ENCODE assay signal across 20 cellular contexts in genomic region chrX:29275928-29276327, GRCh38.
DNase-seq lines count a peak whose midpoint lies in the region; ATAC-seq, FAIRE-seq and TF ChIP-seq lines count a peak whose summit lies in the region.
"Had no signal": no experiment of that assay in that cellular context is flagged by ENCODE, and none has a peak within 500 bp of the region (broad histone marks: within the 10 kb centered on the region; RNA-seq: fewer than 3 reads in every experiment).

No MANE protein-coding gene starts in this region.

- intact Hi-C loops in HepG2 (cut with micrococcal nuclease; ENCODE audit: unreplicated experiment) (no loop called here), right lobe of liver (cut with DNase I) (no loop called here)

- TF ChIP-seq EP300 in HepG2 (IDR thresholded peaks at IDR 0.05; ENCODE audit: low read depth in 2 of 2, low read length in 2 of 2), result no peak
- no peak for TF ChIP-seq EP300 in HepG2 (CRISPR knock-in tag; IDR thresholded peaks at IDR 0.05; ENCODE audit: borderline replicate concordance)

- no peak overlapping the region for H3K4me2 ChIP-seq in HepG2 (ENCODE audit: low read depth, low read length)
- H3K4me2 ChIP-seq: A549; BLaER1 treated with 17β-estradiol and CSF1 and Interleukin-3, amounts not matched to agents 10 nM and 100 nM had no signal

- TF ChIP-seq POLR2A in HepG2 (IDR thresholded peaks at IDR 0.05; ENCODE audit: insufficient read depth in 1 of 2, low read depth in 2 of 2, low read length in 2 of 2) (no peak), right lobe of liver (IDR thresholded peaks at IDR 0.05) (no peak)

- no peaks in the 10 kb centered on the region for H3K36me3 ChIP-seq in liver (ENCODE audit: control insufficient read depth in 4 of 4, insufficient read depth in 3 of 4, low read depth in 1 of 4, low read length in 3 of 4)
- no peaks in the 10 kb centered on the region for H3K36me3 ChIP-seq in HepG2 (replicated peaks in 1 of 2; ENCODE audit: control insufficient read depth in 1 of 2, insufficient read depth in 2 of 2, low read length in 2 of 2)
- H3K36me3 ChIP-seq in right lobe of liver, result no peaks in the 10 kb centered on the region
- H3K36me3 ChIP-seq: BLaER1 treated with 17β-estradiol and CSF1 and Interleukin-3, amounts not matched to agents 10 nM and 100 nM had no signal

- POLR2A ChIA-PET in HepG2 (lab: Yijun Ruan, JAX), result no interaction called here

- DNase-seq in HepG2 (ENCODE audit: low spot score) (no peak), right lobe of liver (no peak)
- DNase-seq: AML-193; Caco-2; Calu3; CD4-positive, alpha-beta T cell; CD8-positive, alpha-beta T cell; DMS79 treated with DMSO at 0.1 percent for 48 hours; GF-D8 had no signal

- no peak overlapping the region for H2AFZ ChIP-seq in HepG2 (ENCODE audit: low read length)

- H3K4me1 ChIP-seq in liver (ENCODE audit: control insufficient read depth in 4 of 4, insufficient read depth in 4 of 4, low read length in 3 of 4), result peaks cover 0 to 13% (median 9%) of the 10 kb centered on the region in 4 donors
- no peaks in the 10 kb centered on the region for H3K4me1 ChIP-seq in HepG2 (ENCODE audit: insufficient read depth, low read length)
- peaks cover 0 to 8% (median 3%) of the 10 kb centered on the region in 4 donors for H3K4me1 ChIP-seq in right lobe of liver
- H3K4me1 ChIP-seq: A549, Caco-2 had no signal

- no peaks in the 10 kb centered on the region for H3K9me3 ChIP-seq in liver (ENCODE audit: control insufficient read depth in 4 of 4, low read length in 3 of 4)
- no peaks in the 10 kb centered on the region for H3K9me3 ChIP-seq in HepG2 (ENCODE audit: low read length)
- no peaks in the 10 kb centered on the region for H3K9me3 ChIP-seq in right lobe of liver
- H3K9me3 ChIP-seq: A549; BLaER1 treated with 17β-estradiol and CSF1 and Interleukin-3, amounts not matched to agents 10 nM and 100 nM; Caco-2 had no signal

- TF ChIP-seq RAD21 in liver (IDR thresholded peaks at IDR 0.05), result peak in 1 of 2 donors; percentile 17
- no peak for TF ChIP-seq RAD21 in HepG2 (CRISPR knock-in tag; IDR thresholded peaks at IDR 0.05)

- CTCF ChIA-PET in HepG2 (lab: Yijun Ruan, JAX; ENCODE audit: low intra/inter-chr PET ratio, low total read pairs), result no interaction called here

- BruUV-seq in HepG2 (replicated peaks; lab: Mats Ljungman, UMichigan), result no TSS peak

- in situ Hi-C loops in HepG2 (cut with HindIII; ENCODE audit: extremely low pct_ligation_motif_present, low pct_unique_long_range_greater_than_20kb), result no loop called here

- FAIRE-seq in HepG2 (lab: Jason Lieb, UNC), result no peak
- FAIRE-seq: D721Med, G401.6, GM12891, GM19239 had no signal

- H3K9ac ChIP-seq in liver (ENCODE audit: low read depth in 1 of 2, low read length in 2 of 2) (no peak overlapping the region), HepG2 (ENCODE audit: insufficient read depth, low read depth, low read length) (no peak overlapping the region)
- H3K9ac ChIP-seq: BLaER1 treated with 17β-estradiol and CSF1 and Interleukin-3, amounts not matched to agents 10 nM and 100 nM had no signal

- TF ChIP-seq CTCF in liver (IDR thresholded peaks at IDR 0.05; ENCODE audit: low read depth, low read length, missing input control) (no peak), HepG2 (CRISPR knock-in tag; IDR thresholded peaks at IDR 0.05) (no peak), right lobe of liver (IDR thresholded peaks at IDR 0.05) (no peak)

- H3K79me2 ChIP-seq in HepG2 (ENCODE audit: insufficient read depth, low read length), result no peaks in the 10 kb centered on the region

- H3K27ac ChIP-seq in liver (ENCODE audit: low read depth in 1 of 2, low read length in 2 of 2) (no peak overlapping the region), HepG2 (ENCODE audit: extremely low read length, insufficient read depth, low read length) (no peak overlapping the region), right lobe of liver (peak overlapping the region in 1 of 3 donors; percentile 21)
- H3K27ac ChIP-seq: 22Rv1; A549; BLaER1 treated with 17β-estradiol and CSF1 and Interleukin-3, amounts not matched to agents 10 nM and 100 nM; C4-2B had no signal

- H3K4me3 ChIP-seq in liver (ENCODE audit: low read depth in 1 of 3, low read length in 3 of 3), result no peak overlapping the region
- no peak overlapping the region for H3K4me3 ChIP-seq in HepG2 (replicated peaks in 1 of 3; ENCODE audit: insufficient read depth in 1 of 3, low read depth in 2 of 3, low read length in 3 of 3)
- no peak overlapping the region for H3K4me3 ChIP-seq in right lobe of liver
- H3K4me3 ChIP-seq: A549; BLaER1 treated with 17β-estradiol and CSF1 and Interleukin-3, amounts not matched to agents 10 nM and 100 nM had no signal

- H3K27me3 ChIP-seq in liver (ENCODE audit: control insufficient read depth in 4 of 4, insufficient read depth in 4 of 4, low read length in 3 of 4), result peaks cover 0 to 4% (median 0%) of the 10 kb centered on the region in 4 donors
- H3K27me3 ChIP-seq in HepG2 (ENCODE audit: control insufficient read depth in 1 of 2, insufficient read depth in 2 of 2, low read length in 2 of 2), result no peaks in the 10 kb centered on the region
- H3K27me3 ChIP-seq in right lobe of liver, result no peaks in the 10 kb centered on the region
- H3K27me3 ChIP-seq: BLaER1 treated with 17β-estradiol and CSF1 and Interleukin-3, amounts not matched to agents 10 nM and 100 nM had no signal

- H4K20me1 ChIP-seq in HepG2 (ENCODE audit: insufficient read depth, low read length), result no peaks in the 10 kb centered on the region
- H4K20me1 ChIP-seq: BLaER1 treated with 17β-estradiol and CSF1 and Interleukin-3, amounts not matched to agents 10 nM and 100 nM had no signal

- ATAC-seq in HepG2, result no peak
- ATAC-seq in right lobe of liver, result peak; percentile 65 to 89 (median 82)
- ATAC-seq in GM21529 (IDR thresholded peaks at IDR 0.05; ENCODE audit: unreplicated experiment), result no peak
- no peak for ATAC-seq in HG03097 (IDR thresholded peaks at IDR 0.05; ENCODE audit: low FRiP score, unreplicated experiment)
- ATAC-seq: A549; CD8-positive, alpha-beta T cell had no signal

TF ChIP-seq in liver, 16 proteins besides CTCF, POLR2A, EP300 and RAD21:
- peak; percentile 21 for TF ChIP-seq FOXA2 (IDR thresholded peaks at IDR 0.05)
- TF ChIP-seq ZBTB33 (IDR thresholded peaks at IDR 0.05), result no peak
- peak in 1 of 2 donors; percentile 20 for TF ChIP-seq JUND (IDR thresholded peaks at IDR 0.05)
- peak in 1 of 2 donors; percentile 48 for TF ChIP-seq HNF4A (conservative IDR thresholded peaks at IDR 0.05)
- TF ChIP-seq YY1 (IDR thresholded peaks at IDR 0.05), result peak; percentile 47
- TF ChIP-seq RXRA (IDR thresholded peaks at IDR 0.05), result peak in 1 of 2 donors; percentile 18
- no peak for TF ChIP-seq NR2F2 (IDR thresholded peaks at IDR 0.05)
- no peak for TF ChIP-seq MAX (IDR thresholded peaks at IDR 0.05)

TF ChIP-seq in HepG2, 621 proteins besides CTCF, POLR2A, EP300 and RAD21:
- no peak for TF ChIP-seq ZSCAN25 (CRISPR knock-in tag; IDR thresholded peaks at IDR 0.05)
- no peak for TF ChIP-seq MLLT10 (CRISPR knock-in tag; IDR thresholded peaks at IDR 0.05)
- TF ChIP-seq MAFK (conservative IDR thresholded peaks at IDR 0.05 in 1 of 2, IDR thresholded peaks at IDR 0.05 in 1 of 2; ENCODE audit: low read length in 2 of 2), result no peak
- no peak for TF ChIP-seq PREB (CRISPR knock-in tag; IDR thresholded peaks at IDR 0.05)
- TF ChIP-seq FOXK2 (IDR thresholded peaks at IDR 0.05), result no peak
- no peak for TF ChIP-seq KAT8 (CRISPR knock-in tag; IDR thresholded peaks at IDR 0.05)
- no peak for TF ChIP-seq THAP8 (CRISPR knock-in tag; IDR thresholded peaks at IDR 0.05; ENCODE audit: borderline replicate concordance)
- TF ChIP-seq KLF11 (CRISPR knock-in tag; IDR thresholded peaks at IDR 0.05), result no peak
- TF ChIP-seq ZNF234 (CRISPR knock-in tag; conservative IDR thresholded peaks at IDR 0.05), result no peak
- TF ChIP-seq TCF7 (IDR thresholded peaks at IDR 0.05; ENCODE audit: low read depth), result no peak
- no peak for TF ChIP-seq FOXJ3 (CRISPR knock-in tag; IDR thresholded peaks at IDR 0.05; ENCODE audit: borderline replicate concordance)

Comparison
In these comparisons a context has a peak if more than half of its experiments do, and no peak if none do; other contexts are left out.
1. ATAC-seq: peak in right lobe of liver (4 of 4); none in HepG2 (single experiment), GM21529 (single experiment) and HG03097 (single experiment).